Comparison of ENCODE assay signal across 1 cellular context in genomic region chr6:134178230-134179044, GRCh38.
TF ChIP-seq lines count a peak whose summit lies in the region.

No MANE protein-coding gene starts in this region.

TF ChIP-seq in HepG2, 621 proteins besides CTCF, POLR2A, EP300 and RAD21 (continued from another document and continues in another):
- TF ChIP-seq, protein P1, sequence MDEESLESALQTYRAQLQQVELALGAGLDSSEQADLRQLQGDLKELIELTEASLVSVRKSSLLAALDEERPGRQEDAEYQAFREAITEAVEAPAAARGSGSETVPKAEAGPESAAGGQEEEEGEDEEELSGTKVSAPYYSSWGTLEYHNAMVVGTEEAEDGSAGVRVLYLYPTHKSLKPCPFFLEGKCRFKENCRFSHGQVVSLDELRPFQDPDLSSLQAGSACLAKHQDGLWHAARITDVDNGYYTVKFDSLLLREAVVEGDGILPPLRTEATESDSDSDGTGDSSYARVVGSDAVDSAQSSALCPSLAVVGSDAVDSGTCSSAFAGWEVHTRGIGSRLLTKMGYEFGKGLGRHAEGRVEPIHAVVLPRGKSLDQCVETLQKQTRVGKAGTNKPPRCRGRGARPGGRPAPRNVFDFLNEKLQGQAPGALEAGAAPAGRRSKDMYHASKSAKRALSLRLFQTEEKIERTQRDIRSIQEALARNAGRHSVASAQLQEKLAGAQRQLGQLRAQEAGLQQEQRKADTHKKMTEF (CRISPR knock-in tag; IDR thresholded peaks at IDR 0.05), result 0 out of 2 replicates have a peak, but pooled peaks have one; percentile 40
- TF ChIP-seq ZBTB4 (CRISPR knock-in tag; IDR thresholded peaks at IDR 0.05; ENCODE audit: borderline replicate concordance), result peak; percentile 44; the same call in 1 of the 2 replicates
- no peak for TF ChIP-seq ZNF598 (CRISPR knock-in tag; IDR thresholded peaks at IDR 0.05; ENCODE audit: borderline replicate concordance)
- peak; percentile 78 for TF ChIP-seq STAG1 (CRISPR knock-in tag; IDR thresholded peaks at IDR 0.05)
- TF ChIP-seq GMEB1 (CRISPR knock-in tag; IDR thresholded peaks at IDR 0.05; ENCODE audit: borderline replicate concordance), result no peak
- 0 out of 2 replicates have a peak, but pooled peaks have one; percentile 60 for TF ChIP-seq ZNF780A (CRISPR knock-in tag; IDR thresholded peaks at IDR 0.05)
- no peak for TF ChIP-seq ZFP36L2 (CRISPR knock-in tag; IDR thresholded peaks at IDR 0.05)
- peak; percentile 48; the same call in 1 of the 2 replicates for TF ChIP-seq THAP11 (CRISPR knock-in tag; IDR thresholded peaks at IDR 0.05)
- TF ChIP-seq ZNF670 (CRISPR knock-in tag; IDR thresholded peaks at IDR 0.05; ENCODE audit: borderline replicate concordance), result no peak
- peak; percentile 97 for TF ChIP-seq ZBTB33 (CRISPR knock-in tag; IDR thresholded peaks at IDR 0.05)
- TF ChIP-seq MXI1 (IDR thresholded peaks at IDR 0.05; ENCODE audit: borderline replicate concordance, low read depth, low read length), result no peak
- TF ChIP-seq, protein P2, sequence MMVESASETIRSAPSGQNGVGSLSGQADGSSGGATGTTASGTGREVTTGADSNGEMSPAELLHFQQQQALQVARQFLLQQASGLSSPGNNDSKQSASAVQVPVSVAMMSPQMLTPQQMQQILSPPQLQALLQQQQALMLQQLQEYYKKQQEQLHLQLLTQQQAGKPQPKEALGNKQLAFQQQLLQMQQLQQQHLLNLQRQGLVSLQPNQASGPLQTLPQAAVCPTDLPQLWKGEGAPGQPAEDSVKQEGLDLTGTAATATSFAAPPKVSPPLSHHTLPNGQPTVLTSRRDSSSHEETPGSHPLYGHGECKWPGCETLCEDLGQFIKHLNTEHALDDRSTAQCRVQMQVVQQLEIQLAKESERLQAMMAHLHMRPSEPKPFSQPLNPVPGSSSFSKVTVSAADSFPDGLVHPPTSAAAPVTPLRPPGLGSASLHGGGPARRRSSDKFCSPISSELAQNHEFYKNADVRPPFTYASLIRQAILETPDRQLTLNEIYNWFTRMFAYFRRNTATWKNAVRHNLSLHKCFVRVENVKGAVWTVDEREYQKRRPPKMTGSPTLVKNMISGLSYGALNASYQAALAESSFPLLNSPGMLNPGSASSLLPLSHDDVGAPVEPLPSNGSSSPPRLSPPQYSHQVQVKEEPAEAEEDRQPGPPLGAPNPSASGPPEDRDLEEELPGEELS (CRISPR knock-in tag; IDR thresholded peaks at IDR 0.05), result peak; percentile 13; the same call in 1 of the 2 replicates
- TF ChIP-seq ZBTB3 (CRISPR knock-in tag; IDR thresholded peaks at IDR 0.05; ENCODE audit: borderline replicate concordance, low read depth), result no peak
- 0 out of 2 replicates have a peak, but pooled peaks have one; percentile 33 for TF ChIP-seq ZNF614 (CRISPR knock-in tag; IDR thresholded peaks at IDR 0.05; ENCODE audit: borderline replicate concordance)
- peak; percentile 49; the same call in 1 of the 2 replicates for TF ChIP-seq ELF3 (CRISPR knock-in tag; IDR thresholded peaks at IDR 0.05)
- TF ChIP-seq HOXA5 (CRISPR knock-in tag; IDR thresholded peaks at IDR 0.05), result no peak
- no peak for TF ChIP-seq MAFF (IDR thresholded peaks at IDR 0.05; ENCODE audit: low read depth, low read length)
- TF ChIP-seq U2AF2 (IDR thresholded peaks at IDR 0.05; ENCODE audit: low read depth, low read length), result no peak
- 0 out of 2 replicates have a peak, but pooled peaks have one; percentile 22 for TF ChIP-seq PPARG (CRISPR knock-in tag; conservative IDR thresholded peaks at IDR 0.05)
- peak; percentile 14; the same call in 1 of the 2 replicates for TF ChIP-seq RXRB (CRISPR knock-in tag; IDR thresholded peaks at IDR 0.05; ENCODE audit: borderline replicate concordance)
- peak; percentile 92 for TF ChIP-seq ZNF263 (CRISPR knock-in tag; IDR thresholded peaks at IDR 0.05)
- no peak for TF ChIP-seq MBD4 (IDR thresholded peaks at IDR 0.05; ENCODE audit: borderline replicate concordance, low read length)
- TF ChIP-seq MEIS2 (CRISPR knock-in tag; IDR thresholded peaks at IDR 0.05), result no peak
- TF ChIP-seq, protein P3, sequence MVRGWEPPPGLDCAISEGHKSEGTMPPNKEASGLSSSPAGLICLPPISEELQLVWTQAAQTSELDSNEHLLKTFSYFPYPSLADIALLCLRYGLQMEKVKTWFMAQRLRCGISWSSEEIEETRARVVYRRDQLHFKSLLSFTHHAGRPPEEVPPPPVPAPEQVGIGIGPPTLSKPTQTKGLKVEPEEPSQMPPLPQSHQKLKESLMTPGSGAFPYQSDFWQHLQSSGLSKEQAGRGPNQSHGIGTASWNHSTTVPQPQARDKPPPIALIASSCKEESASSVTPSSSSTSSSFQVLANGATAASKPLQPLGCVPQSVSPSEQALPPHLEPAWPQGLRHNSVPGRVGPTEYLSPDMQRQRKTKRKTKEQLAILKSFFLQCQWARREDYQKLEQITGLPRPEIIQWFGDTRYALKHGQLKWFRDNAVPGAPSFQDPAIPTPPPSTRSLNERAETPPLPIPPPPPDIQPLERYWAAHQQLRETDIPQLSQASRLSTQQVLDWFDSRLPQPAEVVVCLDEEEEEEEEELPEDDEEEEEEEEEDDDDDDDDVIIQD (CRISPR knock-in tag; IDR thresholded peaks at IDR 0.05; ENCODE audit: low read depth), result peak; percentile 39; the same call in 1 of the 2 replicates
- no peak for TF ChIP-seq TMF1 (CRISPR knock-in tag; IDR thresholded peaks at IDR 0.05; ENCODE audit: low read depth)
- no peak for TF ChIP-seq PTBP1 (IDR thresholded peaks at IDR 0.05; ENCODE audit: low read depth, low read length, poor library complexity, severe bottlenecking)
- no peak for TF ChIP-seq KDM5B (CRISPR knock-in tag; IDR thresholded peaks at IDR 0.05; ENCODE audit: borderline replicate concordance)
- TF ChIP-seq ZNF75D (CRISPR knock-in tag; IDR thresholded peaks at IDR 0.05; ENCODE audit: borderline replicate concordance), result no peak
- TF ChIP-seq NFE2 (CRISPR knock-in tag; IDR thresholded peaks at IDR 0.05), result no peak
- TF ChIP-seq, protein P4, sequence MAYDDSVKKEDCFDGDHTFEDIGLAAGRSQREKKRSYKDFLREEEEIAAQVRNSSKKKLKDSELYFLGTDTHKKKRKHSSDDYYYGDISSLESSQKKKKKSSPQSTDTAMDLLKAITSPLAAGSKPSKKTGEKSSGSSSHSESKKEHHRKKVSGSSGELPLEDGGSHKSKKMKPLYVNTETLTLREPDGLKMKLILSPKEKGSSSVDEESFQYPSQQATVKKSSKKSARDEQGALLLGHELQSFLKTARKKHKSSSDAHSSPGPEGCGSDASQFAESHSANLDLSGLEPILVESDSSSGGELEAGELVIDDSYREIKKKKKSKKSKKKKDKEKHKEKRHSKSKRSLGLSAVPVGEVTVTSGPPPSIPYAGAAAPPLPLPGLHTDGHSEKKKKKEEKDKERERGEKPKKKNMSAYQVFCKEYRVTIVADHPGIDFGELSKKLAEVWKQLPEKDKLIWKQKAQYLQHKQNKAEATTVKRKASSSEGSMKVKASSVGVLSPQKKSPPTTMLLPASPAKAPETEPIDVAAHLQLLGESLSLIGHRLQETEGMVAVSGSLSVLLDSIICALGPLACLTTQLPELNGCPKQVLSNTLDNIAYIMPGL (CRISPR knock-in tag; IDR thresholded peaks at IDR 0.05; ENCODE audit: borderline replicate concordance in 1 of 2, low read depth in 1 of 2), result peak in 1 of 2 experiments; percentile 46; a peak in 1 of 4 replicates
- no peak for TF ChIP-seq RARA (CRISPR knock-in tag; IDR thresholded peaks at IDR 0.05)
- TF ChIP-seq, protein P5, sequence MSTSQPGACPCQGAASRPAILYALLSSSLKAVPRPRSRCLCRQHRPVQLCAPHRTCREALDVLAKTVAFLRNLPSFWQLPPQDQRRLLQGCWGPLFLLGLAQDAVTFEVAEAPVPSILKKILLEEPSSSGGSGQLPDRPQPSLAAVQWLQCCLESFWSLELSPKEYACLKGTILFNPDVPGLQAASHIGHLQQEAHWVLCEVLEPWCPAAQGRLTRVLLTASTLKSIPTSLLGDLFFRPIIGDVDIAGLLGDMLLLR (CRISPR knock-in tag; IDR thresholded peaks at IDR 0.05), result no peak
- no peak for TF ChIP-seq TBX2 (CRISPR knock-in tag; IDR thresholded peaks at IDR 0.05; ENCODE audit: borderline replicate concordance)
- TF ChIP-seq ZNF460 (CRISPR knock-in tag; IDR thresholded peaks at IDR 0.05; ENCODE audit: borderline replicate concordance), result no peak
- TF ChIP-seq ZNF484 (CRISPR knock-in tag; IDR thresholded peaks at IDR 0.05; ENCODE audit: borderline replicate concordance, low read depth), result no peak
- TF ChIP-seq, protein P6, sequence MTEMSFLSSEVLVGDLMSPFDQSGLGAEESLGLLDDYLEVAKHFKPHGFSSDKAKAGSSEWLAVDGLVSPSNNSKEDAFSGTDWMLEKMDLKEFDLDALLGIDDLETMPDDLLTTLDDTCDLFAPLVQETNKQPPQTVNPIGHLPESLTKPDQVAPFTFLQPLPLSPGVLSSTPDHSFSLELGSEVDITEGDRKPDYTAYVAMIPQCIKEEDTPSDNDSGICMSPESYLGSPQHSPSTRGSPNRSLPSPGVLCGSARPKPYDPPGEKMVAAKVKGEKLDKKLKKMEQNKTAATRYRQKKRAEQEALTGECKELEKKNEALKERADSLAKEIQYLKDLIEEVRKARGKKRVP (CRISPR knock-in tag; IDR thresholded peaks at IDR 0.05), result peak in 1 of 2 experiments; percentile 43; a peak in 1 of 4 replicates
- TF ChIP-seq ATM (IDR thresholded peaks at IDR 0.05; ENCODE audit: borderline replicate concordance), result no peak
- TF ChIP-seq ZSCAN30 (CRISPR knock-in tag; IDR thresholded peaks at IDR 0.05), result no peak
- no peak for TF ChIP-seq NONO (IDR thresholded peaks at IDR 0.05)
- TF ChIP-seq NONO (CRISPR knock-in tag; conservative IDR thresholded peaks at IDR 0.05), result peak; percentile 33; the same call in 1 of the 2 replicates
- no peak for TF ChIP-seq SOX13 (IDR thresholded peaks at IDR 0.05)
- peak in 1 of 2 experiments; percentile 54; a peak in 1 of 4 replicates for TF ChIP-seq SOX13 (CRISPR knock-in tag; conservative IDR thresholded peaks at IDR 0.05 in 1 of 2, IDR thresholded peaks at IDR 0.05 in 1 of 2)
- no peak for TF ChIP-seq ZBTB7B (CRISPR knock-in tag; IDR thresholded peaks at IDR 0.05)
- TF ChIP-seq ZNF292 (CRISPR knock-in tag; IDR thresholded peaks at IDR 0.05; ENCODE audit: borderline replicate concordance, low read depth), result no peak
- TF ChIP-seq POGZ (CRISPR knock-in tag; IDR thresholded peaks at IDR 0.05), result peak; percentile 69
- no peak for TF ChIP-seq CENPBD1 (CRISPR knock-in tag; IDR thresholded peaks at IDR 0.05; ENCODE audit: borderline replicate concordance, low read depth)
- no peak for TF ChIP-seq GZF1 (CRISPR knock-in tag; IDR thresholded peaks at IDR 0.05)
